ENCODE assay signal across 7 cellular contexts in the genomic region with DNA sequence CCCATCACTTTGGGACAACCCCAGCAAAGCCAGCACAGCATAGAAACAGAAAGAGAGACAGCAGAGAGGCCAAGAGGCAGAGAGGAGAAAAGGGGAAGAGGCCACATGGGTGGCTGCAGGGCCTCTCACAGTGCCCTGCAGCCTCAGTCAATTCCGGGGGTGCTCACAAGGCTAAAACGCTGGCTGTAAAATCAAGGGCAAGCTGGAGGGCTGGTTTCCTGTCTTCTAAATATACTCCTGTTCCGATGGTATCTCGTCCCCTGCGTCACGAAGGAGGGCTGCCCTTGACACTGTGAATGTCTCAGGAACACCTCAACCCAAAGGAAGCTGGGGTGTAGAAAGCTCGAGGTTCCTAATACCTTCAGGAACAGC.
A peak's percentile ranks its signal among the peaks of the same experiment; 100 is the strongest.
DNase-seq lines count a peak whose midpoint lies in the region; ATAC-seq, FAIRE-seq and TF ChIP-seq lines count a peak whose summit lies in the region.

No MANE protein-coding gene starts in this region.

- no TSS peak for BruUV-seq in K562 (replicated peaks; lab: Mats Ljungman, UMichigan)

- ATAC-seq in HG03064 (IDR thresholded peaks at IDR 0.05; ENCODE audit: low read depth, unreplicated experiment) (peak; percentile 63), K562 (peak; percentile 39)

- no peaks in the 10 kb centered on the region; the same call in 1 of the 2 replicates for H3K9me3 ChIP-seq in K562 (replicated peaks; ENCODE audit: control insufficient read depth, insufficient read depth, low read depth, low read length)

- peak overlapping the region; percentile 36 for H3K4me3 Mint-ChIP-seq in T-helper 1 cell treated with Interleukin-12 subunit alpha and Interleukin-12 subunit beta and Interleukin-4 antibody, amounts not matched to agents 30 μg/mL and 1 μg/mL, for 36 hours

- DNase-seq in GM19238 (ENCODE audit: insufficient read length, low spot score) = peak; percentile 71
- DNase-seq in K562 (ENCODE audit: extremely low read depth in 1 of 4, low spot score in 3 of 4) = no peak
- peak; percentile 13 for DNase-seq in stimulated activated CD4-positive, alpha-beta T cell treated with anti-CD3 and anti-CD28 coated beads, Interleukin-2, amount 100 ng/mL, for 4 hours (ENCODE audit: low read depth)
- no peak for DNase-seq in T1000 (lab: John Stamatoyannopoulos, UW)
- DNase-seq in RWPE1 (ENCODE audit: low spot score) = no peak

- no peak for TF ChIP-seq EP300 in K562 (IDR thresholded peaks at IDR 0.05; ENCODE audit: low read length)

- peaks cover 17 to 62% of the 10 kb centered on the region in 2 experiments; a peak in 4 of 5 replicates for H3K27me3 ChIP-seq in K562 (ENCODE audit: control insufficient read depth in 2 of 2, insufficient read depth in 2 of 2, low read length in 2 of 2)

- no peaks in the 10 kb centered on the region for H3K9me1 ChIP-seq in K562 (ENCODE audit: control insufficient read depth, insufficient read depth, low read length)

- H3K27ac ChIP-seq in K562 (ENCODE audit: extremely low read depth, low read depth, low read length) = no peak overlapping the region
- H3K27ac ChIP-seq in RWPE1 = no peak overlapping the region

- peaks cover 26% of the 10 kb centered on the region for H3K36me3 Mint-ChIP-seq in T-helper 1 cell treated with Interleukin-12 subunit alpha and Interleukin-12 subunit beta and Interleukin-4 antibody, amounts not matched to agents 30 μg/mL and 1 μg/mL, for 36 hours (ENCODE audit: low read depth)

- 2% methylated on average over 7 of the region's 7 CpGs for WGBS in K562 (ENCODE audit: insufficient coverage, low coverage, missing lambda C conversion rate)

- CTCF ChIA-PET in K562 (lab: Yijun Ruan, JAX; ENCODE audit: low intra/inter-chr PET ratio) (interaction anchor here (0.6 to 0.7 kb wide), 2 partner anchors 169 to 171 kb away, joined by 3 to 4 read pairs; no protein-coding TSS in a partner anchor), RWPE1 (lab: Yijun Ruan, JAX) (no interaction called here)

- no peak overlapping the region for H3K9ac ChIP-seq in K562 (ENCODE audit: insufficient read depth in 1 of 2, low read depth in 2 of 2, low read length in 2 of 2)

- no peak for TF ChIP-seq RAD21 in K562 (CRISPR knock-in tag; conservative IDR thresholded peaks at IDR 0.05 in 1 of 2, IDR thresholded peaks at IDR 0.05 in 1 of 2)

- TF ChIP-seq POLR2A in K562 (conservative IDR thresholded peaks at IDR 0.05) = no peak

- POLR2A ChIA-PET in K562 (lab: Yijun Ruan, JAX) = no interaction called here
- POLR2A ChIA-PET in RWPE1 (lab: Yijun Ruan, JAX; ENCODE audit: low non-redundant PET) = no interaction called here

- H3K36me3 ChIP-seq in K562 (ENCODE audit: control insufficient read depth, insufficient read depth, low read length) = no peaks in the 10 kb centered on the region

- H4K20me1 ChIP-seq in K562 (replicated peaks; ENCODE audit: control insufficient read depth, insufficient read depth, low read length) = no peaks in the 10 kb centered on the region

- H3K4me1 ChIP-seq in K562 (replicated peaks in 1 of 2; ENCODE audit: control insufficient read depth in 2 of 2, insufficient read depth in 2 of 2, low read length in 2 of 2) = no peaks in the 10 kb centered on the region; a peak in 2 of 5 replicates

- peak overlapping the region; percentile 85 for H3K27ac Mint-ChIP-seq in T-helper 1 cell treated with Interleukin-12 subunit alpha and Interleukin-12 subunit beta and Interleukin-4 antibody, amounts not matched to agents 30 μg/mL and 1 μg/mL, for 36 hours

- TF ChIP-seq CTCF in K562 (IDR thresholded peaks at IDR 0.05 in 2 of 3, conservative IDR thresholded peaks at IDR 0.05 in 1 of 3; ENCODE audit: insufficient read depth in 2 of 3, low read depth in 1 of 3, low read length in 3 of 3) (no peak), RWPE1 (conservative IDR thresholded peaks at IDR 0.05; ENCODE audit: low read depth) (no peak)

- H3K27me3 Mint-ChIP-seq in T-helper 1 cell treated with Interleukin-12 subunit alpha and Interleukin-12 subunit beta and Interleukin-4 antibody, amounts not matched to agents 30 μg/mL and 1 μg/mL, for 36 hours (ENCODE audit: low read depth) = no peaks in the 10 kb centered on the region

- H3K79me2 ChIP-seq in K562 (ENCODE audit: control insufficient read depth, insufficient read depth, low read length) = no peaks in the 10 kb centered on the region

- no peak overlapping the region for H2AFZ ChIP-seq in K562 (ENCODE audit: low read depth, low read length)

- intact Hi-C loops in K562 (cut with micrococcal nuclease) = loop anchor here (10.0 kb wide), 1 partner anchor 599 kb away; no protein-coding TSS in a partner anchor

- no peak overlapping the region for H3K4me3 ChIP-seq in K562

- H3K4me1 Mint-ChIP-seq in T-helper 1 cell treated with Interleukin-12 subunit alpha and Interleukin-12 subunit beta and Interleukin-4 antibody, amounts not matched to agents 30 μg/mL and 1 μg/mL, for 36 hours (ENCODE audit: low read depth) = peaks cover 58% of the 10 kb centered on the region

- peaks cover 22% of the 10 kb centered on the region for H3K9me3 Mint-ChIP-seq in T-helper 1 cell treated with Interleukin-12 subunit alpha and Interleukin-12 subunit beta and Interleukin-4 antibody, amounts not matched to agents 30 μg/mL and 1 μg/mL, for 36 hours

- in situ Hi-C loops in K562 (cut with MboI) = no loop called here

- no peak for FAIRE-seq in K562 (lab: Jason Lieb, UNC)

- H3K4me2 ChIP-seq in K562 (ENCODE audit: insufficient read depth, low read length) = no peak overlapping the region

TF ChIP-seq in K562, 482 proteins besides CTCF, POLR2A, EP300 and RAD21:
- TF ChIP-seq CREM (IDR thresholded peaks at IDR 0.05; ENCODE audit: low read depth) = peak; percentile 24; the same call in 1 of the 2 replicates
- peak; percentile 78 for TF ChIP-seq SPI1 (IDR thresholded peaks at IDR 0.05; ENCODE audit: borderline replicate concordance, low read depth, low read length)
- TF ChIP-seq, protein P1, sequence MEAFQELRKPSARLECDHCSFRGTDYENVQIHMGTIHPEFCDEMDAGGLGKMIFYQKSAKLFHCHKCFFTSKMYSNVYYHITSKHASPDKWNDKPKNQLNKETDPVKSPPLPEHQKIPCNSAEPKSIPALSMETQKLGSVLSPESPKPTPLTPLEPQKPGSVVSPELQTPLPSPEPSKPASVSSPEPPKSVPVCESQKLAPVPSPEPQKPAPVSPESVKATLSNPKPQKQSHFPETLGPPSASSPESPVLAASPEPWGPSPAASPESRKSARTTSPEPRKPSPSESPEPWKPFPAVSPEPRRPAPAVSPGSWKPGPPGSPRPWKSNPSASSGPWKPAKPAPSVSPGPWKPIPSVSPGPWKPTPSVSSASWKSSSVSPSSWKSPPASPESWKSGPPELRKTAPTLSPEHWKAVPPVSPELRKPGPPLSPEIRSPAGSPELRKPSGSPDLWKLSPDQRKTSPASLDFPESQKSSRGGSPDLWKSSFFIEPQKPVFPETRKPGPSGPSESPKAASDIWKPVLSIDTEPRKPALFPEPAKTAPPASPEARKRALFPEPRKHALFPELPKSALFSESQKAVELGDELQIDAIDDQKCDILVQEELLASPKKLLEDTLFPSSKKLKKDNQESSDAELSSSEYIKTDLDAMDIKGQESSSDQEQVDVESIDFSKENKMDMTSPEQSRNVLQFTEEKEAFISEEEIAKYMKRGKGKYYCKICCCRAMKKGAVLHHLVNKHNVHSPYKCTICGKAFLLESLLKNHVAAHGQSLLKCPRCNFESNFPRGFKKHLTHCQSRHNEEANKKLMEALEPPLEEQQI (IDR thresholded peaks at IDR 0.05) = no peak
- no peak for TF ChIP-seq TRIM28 (IDR thresholded peaks at IDR 0.05)
TF ChIP-seq in K562: peak in this region for 2.

Comparison
In these comparisons a context has a peak if more than half of its experiments do, and no peak if none do; other contexts are left out.
1. DNase-seq: peak in GM19238 (single experiment) and stimulated activated CD4-positive, alpha-beta T cell treated with anti-CD3 and anti-CD28 coated beads, Interleukin-2, amount 100 ng/mL, for 4 hours (single experiment); none in K562 (0 of 4), T1000 (single experiment) and RWPE1 (single experiment).